ENCODE assay signal across 23 cellular contexts in genomic region chr20:11296951-11297350, GRCh38.
"Had no signal": no experiment of that assay in that cellular context is flagged by ENCODE, and none has a peak within 500 bp of the region (broad histone marks: within the 10 kb centered on the region; RNA-seq: fewer than 3 reads in every experiment).

No MANE protein-coding gene starts in this region.

- H3K27ac Mint-ChIP-seq: activated CD4-positive, alpha-beta T cell treated with anti-CD3 and anti-CD28 coated beads, Interleukin-2, amount 10 ng/mL, durations not matched to agents 24 days and 14 days; activated CD8-positive, alpha-beta T cell treated with anti-CD3 and anti-CD28 coated beads, Interleukin-2, amount 10 ng/mL, durations not matched to agents 7 days and 5 days; activated naive CD8-positive, alpha-beta T cell treated with anti-CD3 and anti-CD28 coated beads, Interleukin-2, amount 10 ng/mL, durations not matched to agents 7 days and 5 days; activated T-cell treated with anti-CD3 and anti-CD28 coated beads, Interleukin-2, amount 50 U/mL, for 24 hours; activated T-helper 2 cell treated with anti-CD3 and anti-CD28 coated beads, Interferon-gamma antibody, Interleukin-2, Interleukin-4, amounts not matched to agents 10 μg/mL and 5 μg/mL and 100 μg/mL, durations not matched to agents 14 hours and 24 hours and 36 hours; nephron progenitor cell; stimulated activated naive CD8-positive, alpha-beta T cell treated with anti-CD3 and anti-CD28 coated beads, Interleukin-15, Interleukin-2, amounts not matched to agents 100 ng/mL and 50 ng/mL, for 24 hours had no signal

- H3K36me3 ChIP-seq: brain microvascular endothelial cell, esophagus squamous epithelium, lower lobe of right lung, suprapubic skin, transverse colon, uterus had no signal

- FAIRE-seq: islet of Langerhans had no signal

- ATAC-seq: activated CD8-positive, alpha-beta T cell treated with anti-CD3 and anti-CD28 coated beads, Interleukin-2, amount 10 ng/mL, durations not matched to agents 7 days and 5 days; lower lobe of right lung; right cardiac atrium had no signal

- DNase-seq: activated CD4-positive, alpha-beta T cell treated with anti-CD3 and anti-CD28 coated beads, Interleukin-2, amount 10 ng/mL, durations not matched to agents 24 days and 14 days; activated CD8-positive, alpha-beta T cell treated with anti-CD3 and anti-CD28 coated beads, Interleukin-2, amount 10 ng/mL, durations not matched to agents 7 days and 5 days; activated naive CD4-positive, alpha-beta T cell treated with Interleukin-2 at 50 U/mL for 16 hours; activated naive CD8-positive, alpha-beta T cell treated with anti-CD3 and anti-CD28 coated beads, Interleukin-2, amount 10 ng/mL, durations not matched to agents 7 days and 5 days; activated T-cell treated with anti-CD3 and anti-CD28 coated beads, Interleukin-2, amount 50 U/mL, for 24 hours; anterior cingulate cortex; brain microvascular endothelial cell; cortex of kidney; esophagus squamous epithelium; foreskin fibroblast; lower lobe of right lung; midbrain; nephron progenitor cell; right cardiac atrium; T-helper 1 cell; T-helper 9 cell; transverse colon; uterus had no signal

- H3K27me3 Mint-ChIP-seq: activated CD4-positive, alpha-beta T cell treated with anti-CD3 and anti-CD28 coated beads, Interleukin-2, amount 10 ng/mL, durations not matched to agents 24 days and 14 days; activated naive CD8-positive, alpha-beta T cell treated with anti-CD3 and anti-CD28 coated beads, Interleukin-2, amount 10 ng/mL, durations not matched to agents 7 days and 5 days; activated T-cell treated with anti-CD3 and anti-CD28 coated beads, Interleukin-2, amount 50 U/mL, for 24 hours had no signal

- H3K9me3 Mint-ChIP-seq: activated CD4-positive, alpha-beta T cell treated with anti-CD3 and anti-CD28 coated beads, Interleukin-2, amount 10 ng/mL, durations not matched to agents 24 days and 14 days; activated naive CD8-positive, alpha-beta T cell treated with anti-CD3 and anti-CD28 coated beads, Interleukin-2, amount 10 ng/mL, durations not matched to agents 7 days and 5 days; activated T-helper 2 cell treated with anti-CD3 and anti-CD28 coated beads, Interferon-gamma antibody, Interleukin-2, Interleukin-4, amounts not matched to agents 10 μg/mL and 5 μg/mL and 100 μg/mL, durations not matched to agents 14 hours and 24 hours and 36 hours; nephron progenitor cell had no signal

- H3K4me1 ChIP-seq: lower lobe of right lung, transverse colon, uterus had no signal

- H3K36me3 Mint-ChIP-seq: activated naive CD8-positive, alpha-beta T cell treated with anti-CD3 and anti-CD28 coated beads, Interleukin-2, amount 10 ng/mL, durations not matched to agents 7 days and 5 days had no signal

- H3K9me3 ChIP-seq: esophagus squamous epithelium, lower lobe of right lung, suprapubic skin, transverse colon, uterus had no signal

- H3K4me3 ChIP-seq: esophagus squamous epithelium, lower lobe of right lung, skin epidermis, suprapubic skin, transverse colon, uterus had no signal

- H3K4me3 Mint-ChIP-seq: activated CD4-positive, alpha-beta T cell treated with anti-CD3 and anti-CD28 coated beads, Interleukin-2, amount 10 ng/mL, durations not matched to agents 24 days and 14 days; activated CD8-positive, alpha-beta T cell treated with anti-CD3 and anti-CD28 coated beads, Interleukin-2, amount 10 ng/mL, durations not matched to agents 7 days and 5 days; activated naive CD8-positive, alpha-beta T cell treated with anti-CD3 and anti-CD28 coated beads, Interleukin-2, amount 10 ng/mL, durations not matched to agents 7 days and 5 days; activated T-cell treated with anti-CD3 and anti-CD28 coated beads, Interleukin-2, amount 50 U/mL, for 24 hours; nephron progenitor cell; stimulated activated naive CD8-positive, alpha-beta T cell treated with anti-CD3 and anti-CD28 coated beads, Interleukin-15, Interleukin-2, amounts not matched to agents 100 ng/mL and 50 ng/mL, for 24 hours had no signal

- H3K4me1 Mint-ChIP-seq: activated CD4-positive, alpha-beta T cell treated with anti-CD3 and anti-CD28 coated beads, Interleukin-2, amount 10 ng/mL, durations not matched to agents 24 days and 14 days; activated naive CD8-positive, alpha-beta T cell treated with anti-CD3 and anti-CD28 coated beads, Interleukin-2, amount 10 ng/mL, durations not matched to agents 7 days and 5 days had no signal

- H3K27ac ChIP-seq: brain microvascular endothelial cell, esophagus squamous epithelium, lower lobe of right lung, suprapubic skin, transverse colon, uterus had no signal

- H3K27me3 ChIP-seq: brain microvascular endothelial cell, esophagus squamous epithelium, suprapubic skin, transverse colon, uterus had no signal
